8 cellular contexts compared by ENCODE assay signal in genomic region chr2:111812970-111813622, GRCh38.
DNase-seq lines count a peak whose midpoint lies in the region; TF ChIP-seq lines count a peak whose summit lies in the region.
"Not testable (repeated sequence)": the region's sequence is repeated elsewhere in the genome, so short reads cannot be mapped to it uniquely, and the experiment has no call there.

No MANE protein-coding gene starts in this region.

- 0 out of 2 replicates have a peak, but pooled peaks have one; percentile 7 for TF ChIP-seq CTCF in A673 (conservative IDR thresholded peaks at IDR 0.05; ENCODE audit: low read depth, low read length)
- peak; percentile 5; the same call in 1 of the 3 replicates for TF ChIP-seq CTCF in GM12872 (IDR thresholded peaks at IDR 0.05; ENCODE audit: insufficient read depth, low read depth, low read length)
- peak; percentile 22 for TF ChIP-seq CTCF in LNCaP clone FGC (IDR thresholded peaks at IDR 0.05; ENCODE audit: control insufficient read depth, extremely low read depth, insufficient read depth)
- TF ChIP-seq CTCF in VCaP (conservative IDR thresholded peaks at IDR 0.05) = peak; percentile 55
- TF ChIP-seq CTCF in choroid plexus epithelial cell (conservative IDR thresholded peaks at IDR 0.05; ENCODE audit: low read depth, low read length) = peak; percentile 18
- peak; percentile 18 for TF ChIP-seq CTCF in hepatocyte (IDR thresholded peaks at IDR 0.05; ENCODE audit: poor library complexity)
- TF ChIP-seq CTCF in neural crest cell (conservative IDR thresholded peaks at IDR 0.05) = peak; percentile 38
- TF ChIP-seq CTCF in type B pancreatic cell (conservative IDR thresholded peaks at IDR 0.05) = peak; percentile 46

- POLR2A ChIA-PET in A673 (lab: Charles Lee; ENCODE audit: low non-redundant PET) = not testable (repeated sequence)

- H3K4me1 Mint-ChIP-seq in neural crest cell; type B pancreatic cell (ENCODE audit: unreplicated experiment): not testable (repeated sequence)

- H3K4me3 Mint-ChIP-seq in neural crest cell, type B pancreatic cell: not testable (repeated sequence)

- not testable (repeated sequence) for H3K79me2 ChIP-seq in hepatocyte

- CTCF ChIA-PET in A673 (lab: Charles Lee) = not testable (repeated sequence)

- BruUV-seq in A673 (replicated peaks; lab: Mats Ljungman, UMichigan) = not testable (repeated sequence)

- not testable (repeated sequence) for H3K4me3 ChIP-seq in A673 (ENCODE audit: low read depth, low read length, poor library complexity, severe bottlenecking); LNCaP clone FGC (ENCODE audit: low read depth, low read length); choroid plexus epithelial cell (ENCODE audit: low read depth, low read length); hepatocyte

- not testable (repeated sequence) for H3K27me3 Mint-ChIP-seq in neural crest cell (ENCODE audit: low read depth); type B pancreatic cell

- intact Hi-C loops in A673 (cut with micrococcal nuclease; ENCODE audit: unreplicated experiment) = not testable (repeated sequence)

- not testable (repeated sequence) for H3K27ac ChIP-seq in A673 (ENCODE audit: low read depth, low read length, poor library complexity, severe bottlenecking); VCaP; hepatocyte

- not testable (repeated sequence) for DNase-seq in A673 (ENCODE audit: low spot score); LNCaP clone FGC (ENCODE audit: low read depth); choroid plexus epithelial cell (ENCODE audit: low read depth); hepatocyte (ENCODE audit: low spot score); neural crest cell (ENCODE audit: low read depth, low spot score); type B pancreatic cell (ENCODE audit: extremely low spot score, unreplicated experiment)

- H3K9me3 ChIP-seq in A673 (ENCODE audit: low read depth, low read length, poor library complexity, severe bottlenecking); hepatocyte (ENCODE audit: low read depth): not testable (repeated sequence)

- H3K36me3 ChIP-seq in A673 (ENCODE audit: insufficient read depth, low read length, poor library complexity, severe bottlenecking); hepatocyte (replicated peaks; ENCODE audit: insufficient read depth, low read depth): not testable (repeated sequence)

- not testable (repeated sequence) for H3K9me3 Mint-ChIP-seq in neural crest cell, type B pancreatic cell

- not testable (repeated sequence) for H3K9me2 ChIP-seq in hepatocyte (replicated peaks; ENCODE audit: insufficient read depth)

- H4K20me1 ChIP-seq in hepatocyte (ENCODE audit: insufficient read depth, poor library complexity, severe bottlenecking) = not testable (repeated sequence)

- not testable (repeated sequence) for H3K36me3 Mint-ChIP-seq in neural crest cell (ENCODE audit: low read depth); type B pancreatic cell

- not testable (repeated sequence) for H3K4me1 ChIP-seq in A673 (ENCODE audit: insufficient read depth, low read length, poor library complexity, severe bottlenecking); hepatocyte (ENCODE audit: insufficient read depth)

- 90% methylated on average over 4 of the region's 7 CpGs for WGBS in hepatocyte (ENCODE audit: low lambda C conversion rate, missing lambda C conversion rate)

- H3K27ac Mint-ChIP-seq in neural crest cell (ENCODE audit: unreplicated experiment); type B pancreatic cell: not testable (repeated sequence)

- not testable (repeated sequence) for H3K4me2 ChIP-seq in hepatocyte

- not testable (repeated sequence) for H2AFZ ChIP-seq in hepatocyte

- not testable (repeated sequence) for H3K27me3 ChIP-seq in A673 (replicated peaks; ENCODE audit: insufficient read depth, low read depth, low read length, poor library complexity); hepatocyte

Comparison
In these comparisons a context has a peak if more than half of its experiments do, and no peak if none do; other contexts are left out.
1. CTCF ChIP-seq: peak in every context shown above with its lines; median percentile 55 in VCaP; 46 in type B pancreatic cell; 38 in neural crest cell; 22 in LNCaP clone FGC; 18 in choroid plexus epithelial cell; 18 in hepatocyte; 7 in A673; 5 in GM12872.